Comparison of ENCODE assay signal across 23 cellular contexts in the genomic region with DNA sequence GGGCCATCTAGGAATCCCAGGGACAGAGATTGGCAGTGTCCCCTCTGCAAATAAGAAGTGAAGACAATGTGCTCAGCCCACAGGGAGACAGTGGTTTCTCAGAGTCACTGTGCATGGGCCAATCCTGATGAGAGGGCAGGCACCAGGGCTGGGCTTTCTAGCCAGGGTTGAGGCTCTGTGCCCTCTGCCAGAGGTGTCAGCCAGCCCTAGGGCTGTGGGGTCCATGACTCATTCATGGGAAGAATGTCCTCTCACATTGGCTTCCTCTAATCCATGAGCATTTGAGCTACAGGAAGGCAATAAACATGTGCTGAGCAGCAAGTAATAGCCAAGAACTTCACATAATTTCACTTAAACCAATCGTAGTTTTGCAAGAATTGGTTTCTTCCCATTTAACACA.
"Had no signal": no experiment of that assay in that cellular context is flagged by ENCODE, and none has a peak within 500 bp of the region (broad histone marks: within the 10 kb centered on the region; RNA-seq: fewer than 3 reads in every experiment).

No MANE protein-coding gene starts in this region.

- H3K4me1 ChIP-seq: body of pancreas, SJCRH30 had no signal

- H3K27ac ChIP-seq: body of pancreas, SJCRH30, SK-N-MC, WERI-Rb-1 had no signal

- H3K4me3 ChIP-seq: body of pancreas, K562, SJCRH30, SK-N-MC had no signal

- H3K36me3 ChIP-seq: SJCRH30, WERI-Rb-1 had no signal

- H3K27me3 ChIP-seq: body of pancreas, SJCRH30 had no signal

- ATAC-seq: body of pancreas, K562, Panc1 had no signal

- DNase-seq: activated CD4-positive, alpha-beta memory T cell treated with anti-CD3 and anti-CD28 coated beads, Interleukin-2, amount 10 ng/mL, durations not matched to agents 7 days and 5 days; activated CD4-positive, alpha-beta T cell treated with anti-CD3 and anti-CD28 coated beads for 1 hour; activated CD4-positive, alpha-beta T cell treated with anti-CD3 and anti-CD28 coated beads for 48 hours; activated CD4-positive, CD25-positive, alpha-beta regulatory T cell; activated gamma-delta T cell; activated naive CD4-positive, alpha-beta T cell treated with Interleukin-2 at 50 U/mL for 16 hours; activated naive CD8-positive, alpha-beta T cell treated with anti-CD3 and anti-CD28 coated beads, Interleukin-2, amount 10 ng/mL, durations not matched to agents 7 days and 5 days; activated T-cell treated with anti-CD3 and anti-CD28 coated beads, Interleukin-2, amount 50 U/mL, for 24 hours; amygdala; body of pancreas; NCI-H1092; NCI-H1436 treated with DMSO at 0.1 percent for 48 hours; NCI-H1694 treated with DMSO at 0.1 percent for 48 hours; NCI-H2029; NCI-H345; NCI-H524 treated with DMSO at 0.1 percent for 48 hours; SHP77; SJCRH30; T1000; WERI-Rb-1 had no signal

- H3K9me3 ChIP-seq: body of pancreas, SJCRH30 had no signal
